18 cellular contexts compared by ENCODE assay signal in the genomic region with DNA sequence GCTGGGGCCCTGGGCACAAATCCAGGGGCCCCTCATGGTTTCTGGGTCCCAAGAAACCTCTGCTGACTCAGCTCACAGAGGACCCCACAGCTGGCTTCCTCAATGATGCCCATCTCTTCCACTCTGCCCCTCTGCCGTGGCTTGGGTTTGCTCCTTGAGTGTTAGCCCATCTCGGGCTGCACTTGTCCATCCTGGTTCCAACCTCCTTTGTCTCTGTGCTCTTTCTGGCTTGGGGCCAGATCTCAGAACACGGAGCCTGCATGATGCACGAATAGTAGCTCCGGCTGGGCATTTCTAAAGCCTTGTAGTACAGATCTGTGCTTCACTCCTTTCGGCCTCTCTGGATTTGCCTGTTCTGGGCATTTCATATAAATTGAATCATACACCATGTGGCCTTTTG. TPM values are rescaled to one million over a fixed set of nuclear protein-coding genes. Genes with fewer than 3 reads are reported as not detected.
"Had no signal": no experiment of that assay in that cellular context is flagged by ENCODE, and none has a peak within 500 bp of the region (broad histone marks: within the 10 kb centered on the region; RNA-seq: fewer than 3 reads in every experiment).

No MANE protein-coding gene starts in this region.

- H3K9me3 ChIP-seq: gastroesophageal sphincter, upper lobe of right lung had no signal

- H3K4me1 ChIP-seq: gastroesophageal sphincter, upper lobe of right lung had no signal

- H3K27ac ChIP-seq: cardiac muscle cell, epithelial cell of prostate, gastroesophageal sphincter, upper lobe of right lung, WERI-Rb-1 had no signal

- H3K9me3 Mint-ChIP-seq: nephron had no signal

- H3K27ac Mint-ChIP-seq: activated CD4-positive, alpha-beta T cell treated with anti-CD3 and anti-CD28 coated beads, Interleukin-2, amount 10 ng/mL, durations not matched to agents 7 days and 5 days; activated CD8-positive, alpha-beta T cell treated with anti-CD3 and anti-CD28 coated beads, Interleukin-2, amount 10 ng/mL, durations not matched to agents 7 days and 5 days; activated naive CD8-positive, alpha-beta T cell treated with anti-CD3 and anti-CD28 coated beads, Interleukin-2, amount 50 U/mL, for 24 hours; activated T-helper 1 cell treated with anti-CD3 and anti-CD28 coated beads, Interleukin-12 subunit alpha, Interleukin-12 subunit beta, Interleukin-2, Interleukin-4 antibody, amounts not matched to agents 30 ng/mL and 10 ng/mL and 1 ng/mL, durations not matched to agents 14 hours and 24 hours and 36 hours; nephron had no signal

- H3K4me3 Mint-ChIP-seq: activated CD4-positive, alpha-beta T cell treated with anti-CD3 and anti-CD28 coated beads, Interleukin-2, amount 10 ng/mL, durations not matched to agents 7 days and 5 days; activated CD8-positive, alpha-beta T cell treated with anti-CD3 and anti-CD28 coated beads, Interleukin-2, amount 10 ng/mL, durations not matched to agents 7 days and 5 days; activated naive CD8-positive, alpha-beta T cell treated with anti-CD3 and anti-CD28 coated beads, Interleukin-2, amount 50 U/mL, for 24 hours; activated T-helper 1 cell treated with anti-CD3 and anti-CD28 coated beads, Interleukin-12 subunit alpha, Interleukin-12 subunit beta, Interleukin-2, Interleukin-4 antibody, amounts not matched to agents 30 ng/mL and 10 ng/mL and 1 ng/mL, durations not matched to agents 14 hours and 24 hours and 36 hours; nephron had no signal

- H3K4me3 ChIP-seq: cardiac muscle cell, gastroesophageal sphincter, upper lobe of right lung had no signal

- ATAC-seq: activated CD8-positive, alpha-beta T cell treated with anti-CD3 and anti-CD28 coated beads, Interleukin-2, amount 10 ng/mL, durations not matched to agents 7 days and 5 days; activated naive CD8-positive, alpha-beta T cell treated with anti-CD3 and anti-CD28 coated beads, Interleukin-2, amount 50 U/mL, for 24 hours; gastroesophageal sphincter; upper lobe of right lung had no signal

- H3K4me1 Mint-ChIP-seq: activated CD4-positive, alpha-beta T cell treated with anti-CD3 and anti-CD28 coated beads, Interleukin-2, amount 10 ng/mL, durations not matched to agents 7 days and 5 days; activated naive CD8-positive, alpha-beta T cell treated with anti-CD3 and anti-CD28 coated beads, Interleukin-2, amount 50 U/mL, for 24 hours; nephron had no signal

- H3K27me3 Mint-ChIP-seq: activated CD4-positive, alpha-beta T cell treated with anti-CD3 and anti-CD28 coated beads, Interleukin-2, amount 10 ng/mL, durations not matched to agents 7 days and 5 days had no signal

- DNase-seq: activated CD4-positive, alpha-beta T cell treated with anti-CD3 and anti-CD28 coated beads, Interleukin-2, amount 10 ng/mL, durations not matched to agents 7 days and 5 days; activated CD4-positive, CD25-positive, alpha-beta regulatory T cell treated with anti-CD3 and anti-CD28 coated beads, Interleukin-2, amount 50 U/mL, for 72 hours; activated CD8-positive, alpha-beta T cell treated with anti-CD3 and anti-CD28 coated beads, Interleukin-2, amount 10 ng/mL, durations not matched to agents 7 days and 5 days; activated gamma-delta T cell; activated naive CD4-positive, alpha-beta T cell treated with anti-CD3 and anti-CD28 coated beads, Interleukin-2, amount 50 U/mL, for 16 hours; activated naive CD8-positive, alpha-beta T cell treated with anti-CD3 and anti-CD28 coated beads, Interleukin-2, amount 50 U/mL, for 24 hours; hypothalamus; nucleus accumbens; stimulated activated CD4-positive, alpha-beta T cell treated with anti-CD3 and anti-CD28 coated beads, Interleukin-4, amount 100 ng/mL, for 1 hour; stimulated activated naive CD4-positive, alpha-beta T cell treated with Interleukin-2 at 50 U/mL for 16 hours; upper lobe of right lung; WERI-Rb-1 had no signal

- H3K36me3 ChIP-seq: cardiac muscle cell, gastroesophageal sphincter, upper lobe of right lung, WERI-Rb-1 had no signal

- H3K27me3 ChIP-seq: cardiac muscle cell, upper lobe of right lung had no signal

RNA-seq across cellular contexts. Expression of a gene that starts 53.8 kb away (rescaled TPM):
- total RNA-seq: activated T-helper 1 cell treated with anti-CD3 and anti-CD28 coated beads, Interleukin-12 subunit alpha, Interleukin-12 subunit beta, Interleukin-2, Interleukin-4 antibody, amounts not matched to agents 30 ng/mL and 10 ng/mL and 1 ng/mL, durations not matched to agents 14 hours and 24 hours and 36 hours; renal cortical epithelial cell had no signal
